ENCODE assay signal across 2 cellular contexts in genomic region chr6:26438000-26438399, GRCh38.
TF ChIP-seq lines count a peak whose summit lies in the region.

No MANE protein-coding gene starts in this region.

TF ChIP-seq in K562, 482 proteins besides CTCF, POLR2A, EP300 and RAD21:
- TF ChIP-seq CEBPB (tag; IDR thresholded peaks at IDR 0.05) (peak; percentile 79), ATF1 (CRISPR knock-in tag; IDR thresholded peaks at IDR 0.05) (no peak), ATF1 (tag; IDR thresholded peaks at IDR 0.05) (0 out of 2 replicates have a peak, but pooled peaks have one; percentile 6), CEBPG (CRISPR knock-in tag; IDR thresholded peaks at IDR 0.05) (no peak), CEBPG (tag; conservative IDR thresholded peaks at IDR 0.05 in 1 of 2, IDR thresholded peaks at IDR 0.05 in 1 of 2) (peak in 1 of 2 experiments; percentile 81; a peak in 2 of 4 replicates), TSC22D4 (tag; IDR thresholded peaks at IDR 0.05) (no peak), HBP1 (CRISPR knock-in tag; IDR thresholded peaks at IDR 0.05) (no peak), NR2C2 (CRISPR knock-in tag; IDR thresholded peaks at IDR 0.05) (no peak), NR2C2 (tag; IDR thresholded peaks at IDR 0.05) (0 out of 2 replicates have a peak, but pooled peaks have one; percentile 19)
TF ChIP-seq in K562: peak in this region for 4.

TF ChIP-seq in SK-N-SH treated with all-trans-retinoic acid at 6 μM for 48 hours, 23 proteins besides CTCF, POLR2A, EP300 and RAD21:
- TF ChIP-seq CSDC2 (CRISPR knock-in tag; IDR thresholded peaks at IDR 0.05), result no peak
TF ChIP-seq in SK-N-SH treated with all-trans-retinoic acid at 6 μM for 48 hours: peak in this region for 0.
